ENCODE assay signal across 14 cellular contexts in the genomic region with DNA sequence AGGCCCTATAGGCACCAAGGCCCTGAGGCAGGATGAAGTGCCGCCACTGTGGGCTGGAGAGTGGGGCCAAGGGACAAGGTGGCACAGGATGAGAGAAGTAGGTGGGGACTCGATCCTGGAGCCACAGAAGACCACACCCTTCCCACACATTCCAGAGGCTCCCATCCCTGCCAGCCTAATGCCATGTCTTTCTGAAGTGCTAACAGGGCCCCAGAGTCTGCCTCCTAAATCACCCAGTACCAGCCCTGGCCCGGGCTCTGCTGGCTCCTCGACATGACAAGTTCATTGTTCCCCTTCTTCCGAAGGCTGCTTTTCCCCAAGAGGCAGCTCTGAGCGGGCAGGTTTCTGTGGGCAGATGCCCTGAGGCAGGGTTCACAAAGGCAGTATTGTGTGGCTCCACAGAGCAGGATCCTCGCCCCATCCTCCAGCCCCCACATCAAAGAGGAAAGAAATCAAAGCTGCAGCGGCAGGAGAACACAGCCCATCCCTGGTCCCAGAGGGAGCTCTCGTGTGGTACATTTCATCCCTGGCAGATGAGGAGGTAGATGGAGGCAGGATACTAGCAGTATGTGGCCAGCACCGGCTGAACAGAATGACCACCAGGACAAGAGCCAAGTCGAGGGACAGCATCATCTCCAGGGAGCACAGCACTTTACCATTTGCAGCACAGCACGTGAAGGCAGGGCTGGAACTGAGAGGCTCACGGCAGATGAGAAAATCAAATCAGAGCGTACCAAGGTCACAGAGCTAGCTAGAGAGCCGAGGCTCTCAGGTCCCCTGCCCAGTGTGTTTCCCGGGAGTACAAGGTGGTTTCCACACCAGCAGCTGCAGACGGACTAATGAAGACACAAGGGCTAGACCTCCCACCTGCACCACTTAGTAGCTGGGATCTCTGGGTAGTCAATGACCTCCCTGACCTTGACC.
A peak's percentile ranks its signal among the peaks of the same experiment; 100 is the strongest.
DNase-seq lines count a peak whose midpoint lies in the region; ATAC-seq and TF ChIP-seq lines count a peak whose summit lies in the region.
"Had no signal": no experiment of that assay in that cellular context is flagged by ENCODE, and none has a peak within 500 bp of the region (broad histone marks: within the 10 kb centered on the region; RNA-seq: fewer than 3 reads in every experiment).

No MANE protein-coding gene starts in this region.

- H3K36me3 ChIP-seq in SJSA1 (no peaks in the 10 kb centered on the region), stomach (no peaks in the 10 kb centered on the region), psoas muscle (ENCODE audit: insufficient read depth in 1 of 2, low read depth in 1 of 2) (no peaks in the 10 kb centered on the region)
- H3K36me3 ChIP-seq: adrenal gland had no signal

- TF ChIP-seq POLR2A in stomach (IDR thresholded peaks at IDR 0.05), result no peak

- H3K27ac ChIP-seq in SJSA1, result no peak overlapping the region
- H3K27ac ChIP-seq in stomach, result peak overlapping the region in 3 of 5 donors; percentile 9 to 62 (median 55)
- no peak overlapping the region for H3K27ac ChIP-seq in psoas muscle
- H3K27ac ChIP-seq: adrenal gland had no signal

- intact Hi-C loops in stomach (cut with DNase I; ENCODE audit: low total_unique reads) (no loop called here), psoas muscle (cut with DNase I) (no loop called here)

- 24 to 48% (median 39%) methylated on average over 17 of the region's 17 CpGs for WGBS in stomach, 5 donors
- 39 to 47% (median 45%) methylated on average over 17 of the region's 17 CpGs for WGBS in psoas muscle, 3 donors

- H3K9me3 ChIP-seq in SJSA1 (replicated peaks) (no peaks in the 10 kb centered on the region), stomach (no peaks in the 10 kb centered on the region), psoas muscle (no peaks in the 10 kb centered on the region)
- H3K9me3 ChIP-seq: adrenal gland had no signal

- no peak for ATAC-seq in GM18867 (IDR thresholded peaks at IDR 0.05; ENCODE audit: unreplicated experiment)
- ATAC-seq in psoas muscle, result no peak

- no peak overlapping the region for H3K4me3 ChIP-seq in SJSA1
- H3K4me3 ChIP-seq in stomach, result no peak overlapping the region
- no peak overlapping the region for H3K4me3 ChIP-seq in psoas muscle
- H3K4me3 ChIP-seq: adrenal gland had no signal

- TF ChIP-seq EP300 in stomach (IDR thresholded peaks at IDR 0.05), result no peak

- no peak for TF ChIP-seq CTCF in stomach (IDR thresholded peaks at IDR 0.05)
- no peak for TF ChIP-seq CTCF in psoas muscle (IDR thresholded peaks at IDR 0.05)

- peaks cover 21% of the 10 kb centered on the region for H3K4me1 ChIP-seq in SJSA1 (replicated peaks)
- peaks cover 8 to 33% (median 17%) of the 10 kb centered on the region in 4 donors for H3K4me1 ChIP-seq in stomach
- no peaks in the 10 kb centered on the region for H3K4me1 ChIP-seq in psoas muscle
- H3K4me1 ChIP-seq: adrenal gland had no signal

- H3K27me3 ChIP-seq in SJSA1 (replicated peaks) (no peaks in the 10 kb centered on the region; the same call in 1 of the 2 replicates), stomach (no peaks in the 10 kb centered on the region), psoas muscle (ENCODE audit: insufficient read depth in 3 of 3, low read length in 2 of 3) (no peaks in the 10 kb centered on the region)
- H3K27me3 ChIP-seq: adrenal gland had no signal

- peak; percentile 34 for DNase-seq in H4 (ENCODE audit: low spot score)
- DNase-seq in SJSA1 (ENCODE audit: low read depth in 1 of 2, low spot score in 2 of 2), result peak; percentile 44 to 60
- peak; percentile 13 to 41 for DNase-seq in hippocampal formation (lab: John Stamatoyannopoulos, UW)
- DNase-seq in stomach, result no peak
- DNase-seq in germinal center (ENCODE audit: low spot score), result no peak
- no peak for DNase-seq in occipital lobe (lab: John Stamatoyannopoulos, UW)
- no peak for DNase-seq in psoas muscle
- DNase-seq: activated CD8-positive, alpha-beta memory T cell treated with anti-CD3 and anti-CD28 coated beads, Interleukin-2, amount 50 U/mL, for 48 hours; adrenal gland; effector CD4-positive, alpha-beta T cell; HFFc6; mesendoderm; RPMI8226 had no signal

Comparison
In these comparisons a context has a peak if more than half of its experiments do, and no peak if none do; other contexts are left out.
1. DNase-seq: peak in H4 (single experiment), SJSA1 (2 of 2) and hippocampal formation (2 of 2); none in stomach (single experiment), germinal center (single experiment), occipital lobe (single experiment) and psoas muscle (0 of 2).
2. H3K27ac ChIP-seq: peak in stomach (3 of 5); none in SJSA1 (single experiment) and psoas muscle (single experiment).